Comparison of ENCODE assay signal across 6 cellular contexts in the genomic region with DNA sequence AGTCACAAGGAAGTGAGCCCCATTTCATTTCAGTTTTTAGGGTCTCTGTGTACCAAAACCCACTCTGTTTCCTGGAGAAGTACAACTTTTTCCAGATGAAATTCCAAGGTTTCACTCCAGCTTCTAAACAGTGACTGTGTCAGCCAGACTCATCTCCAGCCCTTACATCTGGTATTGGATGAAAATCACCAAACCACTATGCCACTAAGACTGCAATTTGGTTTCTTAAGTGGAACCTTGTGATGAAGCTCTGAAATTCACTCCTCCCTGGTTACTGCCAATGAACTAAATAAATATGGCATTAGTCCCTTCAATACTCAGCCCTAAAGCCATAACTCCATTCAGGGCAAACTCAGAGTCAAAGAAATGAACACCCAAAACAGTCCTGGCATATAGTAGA.
"Had no signal": no experiment of that assay in that cellular context is flagged by ENCODE, and none has a peak within 500 bp of the region (broad histone marks: within the 10 kb centered on the region; RNA-seq: fewer than 3 reads in every experiment).

No MANE protein-coding gene starts in this region.

- DNase-seq: H9, HCEC 1CT, KBM-7 had no signal

- H3K27ac ChIP-seq: KMS-11 had no signal

- H3K4me1 Mint-ChIP-seq: GM23338, H9, IgD-negative memory B cell had no signal

- H3K4me3 Mint-ChIP-seq: GM23338, H9, IgD-negative memory B cell had no signal

- H3K4me2 ChIP-seq: GM23338, KMS-11 had no signal

- H2AFZ ChIP-seq: GM23338 had no signal

- H3K9ac ChIP-seq: KMS-11 had no signal

- ATAC-seq: GM23338 had no signal

- H3K9me3 Mint-ChIP-seq: GM23338, H9 had no signal

- H3K4me3 ChIP-seq: GM23338 had no signal

- H3K36me3 Mint-ChIP-seq: IgD-negative memory B cell had no signal
